ENCODE assay signal across 17 cellular contexts in genomic region chr6:139904158-139904533, GRCh38.
DNase-seq lines count a peak whose midpoint lies in the region; ATAC-seq and TF ChIP-seq lines count a peak whose summit lies in the region.
"Had no signal": no experiment of that assay in that cellular context is flagged by ENCODE, and none has a peak within 500 bp of the region (broad histone marks: within the 10 kb centered on the region; RNA-seq: fewer than 3 reads in every experiment).

No MANE protein-coding gene starts in this region.

- DNase-seq in hepatocyte (ENCODE audit: low spot score): no peak
- DNase-seq in DMS79 treated with DMSO at 0.1 percent for 48 hours (lab: John Stamatoyannopoulos, UW): no peak
- no peak for DNase-seq in activated effector memory CD4-positive, alpha-beta T cell treated with anti-CD3 and anti-CD28 coated beads, Interleukin-2, amount 50 U/mL, for 16 hours
- DNase-seq in HUDEP-2 (lab: John Stamatoyannopoulos, UW; ENCODE audit: unreplicated experiment in 76 of 76): no peak
- DNase-seq: activated CD8-positive, alpha-beta memory T cell treated with anti-CD3 and anti-CD28 coated beads, Interleukin-2, amount 50 U/mL, for 4 hours; activated naive CD8-positive, alpha-beta T cell treated with anti-CD3 and anti-CD28 coated beads, Interleukin-2, amount 50 U/mL, for 24 hours; mammary epithelial cell; NCI-H1436 treated with DMSO at 0.1 percent for 48 hours; NCI-H526 treated with DMSO at 0.1 percent for 48 hours; ovary; SHP77 had no signal

- H3K9me3 ChIP-seq in hepatocyte (ENCODE audit: low read depth): no peaks in the 10 kb centered on the region
- H3K9me3 ChIP-seq: ovary, vagina had no signal

- H3K9me2 ChIP-seq in hepatocyte (replicated peaks; ENCODE audit: insufficient read depth): no peaks in the 10 kb centered on the region

- no peaks in the 10 kb centered on the region for H3K36me3 ChIP-seq in hepatocyte (replicated peaks; ENCODE audit: insufficient read depth, low read depth)
- H3K36me3 ChIP-seq: ovary, vagina had no signal

- H4K20me1 ChIP-seq in hepatocyte (ENCODE audit: insufficient read depth, poor library complexity, severe bottlenecking): no peaks in the 10 kb centered on the region

- H3K4me3 ChIP-seq in hepatocyte: no peak overlapping the region
- H3K4me3 ChIP-seq: ovary, vagina had no signal

- H3K4me1 ChIP-seq in hepatocyte (ENCODE audit: insufficient read depth): peaks cover 17% of the 10 kb centered on the region

- no peak overlapping the region for H3K4me2 ChIP-seq in hepatocyte

- H3K27me3 ChIP-seq in hepatocyte: no peaks in the 10 kb centered on the region
- H3K27me3 ChIP-seq: ovary, vagina had no signal

- no peaks in the 10 kb centered on the region for H3K79me2 ChIP-seq in hepatocyte

- ATAC-seq in GM18498 (IDR thresholded peaks at IDR 0.05; ENCODE audit: unreplicated experiment): peak; percentile 29
- peak; percentile 10 for ATAC-seq in GM21529 (IDR thresholded peaks at IDR 0.05; ENCODE audit: unreplicated experiment)
- ATAC-seq in HG03520 (IDR thresholded peaks at IDR 0.05; ENCODE audit: unreplicated experiment): peak; percentile 20
- no peak for ATAC-seq in HG02571 (IDR thresholded peaks at IDR 0.05; ENCODE audit: unreplicated experiment)
- ATAC-seq: activated naive CD8-positive, alpha-beta T cell treated with anti-CD3 and anti-CD28 coated beads, Interleukin-2, amount 50 U/mL, for 24 hours; esophagus mucosa had no signal

- H2AFZ ChIP-seq in hepatocyte: no peak overlapping the region

- TF ChIP-seq CTCF in hepatocyte (IDR thresholded peaks at IDR 0.05; ENCODE audit: poor library complexity): no peak

- peak overlapping the region; percentile 44 for H3K27ac ChIP-seq in hepatocyte
- H3K27ac ChIP-seq: ovary, vagina had no signal
